ENCODE assay signal across 1 cellular context in genomic region chr6:42199106-42199981, GRCh38.
TF ChIP-seq lines count a peak whose summit lies in the region.

No MANE protein-coding gene starts in this region.

TF ChIP-seq in K562, 482 proteins besides CTCF, POLR2A, EP300 and RAD21 (continued from another document and continues in another):
- peak in 1 of 2 experiments; percentile 75; a peak in 2 of 4 replicates for TF ChIP-seq ZNF318 (IDR thresholded peaks at IDR 0.05; ENCODE audit: borderline replicate concordance in 1 of 2, low read depth in 1 of 2)
- peak; percentile 72; the same call in 1 of the 2 replicates for TF ChIP-seq ZNF197 (CRISPR knock-in tag; IDR thresholded peaks at IDR 0.05; ENCODE audit: low read depth)
- TF ChIP-seq SMAD1 (IDR thresholded peaks at IDR 0.05; ENCODE audit: low read depth, low read length, partially characterized antibody): peak; percentile 93
- no peak for TF ChIP-seq RFX7 (CRISPR knock-in tag; IDR thresholded peaks at IDR 0.05)
- TF ChIP-seq U2AF2 (optimal IDR thresholded peaks at IDR 0.05; ENCODE audit: low read depth, low read length): no peak
- TF ChIP-seq RAD51 (IDR thresholded peaks at IDR 0.05; ENCODE audit: borderline replicate concordance, low read depth): peak; percentile 71
- TF ChIP-seq CUX1 (CRISPR knock-in tag; IDR thresholded peaks at IDR 0.05): no peak; the same call in 1 of the 2 replicates
- TF ChIP-seq ZNF324 (CRISPR knock-in tag; IDR thresholded peaks at IDR 0.05): no peak
- no peak for TF ChIP-seq DEAF1 (CRISPR knock-in tag; IDR thresholded peaks at IDR 0.05)
- TF ChIP-seq TRIM24 (IDR thresholded peaks at IDR 0.05): peak; percentile 98 to 99
- TF ChIP-seq ZC3H8 (IDR thresholded peaks at IDR 0.05): no peak
- no peak for TF ChIP-seq KAT2B (IDR thresholded peaks at IDR 0.05; ENCODE audit: low read depth, low read length)
- TF ChIP-seq CBFA2T3 (IDR thresholded peaks at IDR 0.05): peak; percentile 99
- TF ChIP-seq CGGBP1 (CRISPR knock-in tag; IDR thresholded peaks at IDR 0.05): no peak
- peak; percentile 49; the same call in 1 of the 2 replicates for TF ChIP-seq MAFK (IDR thresholded peaks at IDR 0.05; ENCODE audit: low read length)
- TF ChIP-seq SPI1 (IDR thresholded peaks at IDR 0.05; ENCODE audit: borderline replicate concordance, low read depth, low read length): peak; percentile 65
- no peak for TF ChIP-seq ATF2 (CRISPR knock-in tag; IDR thresholded peaks at IDR 0.05)
- TF ChIP-seq RNF219 (CRISPR knock-in tag; IDR thresholded peaks at IDR 0.05): no peak
- TF ChIP-seq CEBPG (CRISPR knock-in tag; IDR thresholded peaks at IDR 0.05): peak; percentile 49; the same call in 1 of the 2 replicates
- TF ChIP-seq CEBPG (tag; conservative IDR thresholded peaks at IDR 0.05 in 1 of 2, IDR thresholded peaks at IDR 0.05 in 1 of 2): peak in 1 of 2 experiments; percentile 41; a peak in 1 of 4 replicates
- TF ChIP-seq TGIF2 (CRISPR knock-in tag; IDR thresholded peaks at IDR 0.05): no peak
- no peak for TF ChIP-seq ESRRB (CRISPR knock-in tag; IDR thresholded peaks at IDR 0.05; ENCODE audit: borderline replicate concordance)
- peak; percentile 98; the same call in 1 of the 2 replicates for TF ChIP-seq CC2D1A (IDR thresholded peaks at IDR 0.05)
- no peak for TF ChIP-seq ELK1 (CRISPR knock-in tag; IDR thresholded peaks at IDR 0.05)
- TF ChIP-seq ZNF146 (CRISPR knock-in tag; IDR thresholded peaks at IDR 0.05; ENCODE audit: unreplicated experiment): no peak
- peak; percentile 60 for TF ChIP-seq NEUROD1 (IDR thresholded peaks at IDR 0.05; ENCODE audit: borderline replicate concordance, low read depth, low read length, partially characterized antibody)
- no peak for TF ChIP-seq YBX1 (IDR thresholded peaks at IDR 0.05)
- TF ChIP-seq ZKSCAN3 (CRISPR knock-in tag; IDR thresholded peaks at IDR 0.05): no peak
- peak; percentile 61 for TF ChIP-seq E2F8 (IDR thresholded peaks at IDR 0.05; ENCODE audit: low read depth, partially characterized antibody)
- TF ChIP-seq HDAC1 (IDR thresholded peaks at IDR 0.05): peak in 1 of 2 experiments; percentile 88; a peak in 2 of 4 replicates
- no peak for TF ChIP-seq MLX (CRISPR knock-in tag; conservative IDR thresholded peaks at IDR 0.05)
- TF ChIP-seq ZNF699 (CRISPR knock-in tag; IDR thresholded peaks at IDR 0.05; ENCODE audit: insufficient replicate concordance): no peak
- no peak for TF ChIP-seq BRCA1 (IDR thresholded peaks at IDR 0.05)
- TF ChIP-seq BRCA1 (CRISPR knock-in tag; IDR thresholded peaks at IDR 0.05): no peak
